Comparison of ENCODE assay signal across 1 cellular context in genomic region chr2:27370026-27370815, GRCh38.
TF ChIP-seq lines count a peak whose summit lies in the region.

EIF2B4 (minus strand) TSS chr2:27370338; CDS start chr2:27370314, 24 bp downstream.
SNX17 (plus strand) TSS chr2:27370616; CDS start chr2:27370744, 128 bp downstream.

TF ChIP-seq in HepG2, 621 proteins besides CTCF, POLR2A, EP300 and RAD21 (continued from another document and continues in another):
- TF ChIP-seq ATF4 (CRISPR knock-in tag; IDR thresholded peaks at IDR 0.05) (peak in 1 of 2 experiments; percentile 88; a peak in 2 of 4 replicates), ZBTB14 (CRISPR knock-in tag; IDR thresholded peaks at IDR 0.05) (peak; percentile 69), MEIS1 (CRISPR knock-in tag; IDR thresholded peaks at IDR 0.05; ENCODE audit: borderline replicate concordance) (peak; percentile 97; the same call in 1 of the 2 replicates), POLR2AphosphoS2 (IDR thresholded peaks at IDR 0.05; ENCODE audit: low read depth, low read length) (no peak; the same call in 1 of the 2 replicates), STAT6 (CRISPR knock-in tag; IDR thresholded peaks at IDR 0.05; ENCODE audit: borderline replicate concordance) (peak; percentile 97), ZNF879 (CRISPR knock-in tag; IDR thresholded peaks at IDR 0.05) (0 out of 2 replicates have a peak, but pooled peaks have one; percentile 53), NR2F2 (IDR thresholded peaks at IDR 0.05; ENCODE audit: borderline replicate concordance, low read depth) (peak; percentile 61; the same call in 1 of the 2 replicates), ZNF678 (CRISPR knock-in tag; IDR thresholded peaks at IDR 0.05) (peak; percentile 69), SMARCC2 (IDR thresholded peaks at IDR 0.05) (no peak), TCF7L2 (IDR thresholded peaks at IDR 0.05; ENCODE audit: low read depth, low read length) (peak; percentile 92), ZNF124 (CRISPR knock-in tag; IDR thresholded peaks at IDR 0.05) (peak; percentile 95; the same call in 1 of the 2 replicates), ARNTL (CRISPR knock-in tag; IDR thresholded peaks at IDR 0.05) (peak; percentile 43; the same call in 1 of the 2 replicates), ZNF432 (CRISPR knock-in tag; IDR thresholded peaks at IDR 0.05; ENCODE audit: borderline replicate concordance) (no peak), GLI4 (CRISPR knock-in tag; IDR thresholded peaks at IDR 0.05; ENCODE audit: borderline replicate concordance) (0 out of 2 replicates have a peak, but pooled peaks have one; percentile 18), NRL (CRISPR knock-in tag; IDR thresholded peaks at IDR 0.05; ENCODE audit: borderline replicate concordance) (peak; percentile 91), DRAP1 (CRISPR knock-in tag; IDR thresholded peaks at IDR 0.05) (peak; percentile 94), NPAS2 (CRISPR knock-in tag; IDR thresholded peaks at IDR 0.05; ENCODE audit: borderline replicate concordance) (no peak), SRY (CRISPR knock-in tag; IDR thresholded peaks at IDR 0.05) (peak; percentile 65; the same call in 1 of the 2 replicates), ELF4 (CRISPR knock-in tag; IDR thresholded peaks at IDR 0.05; ENCODE audit: borderline replicate concordance) (peak; percentile 51; the same call in 1 of the 2 replicates), ZFP41 (CRISPR knock-in tag; IDR thresholded peaks at IDR 0.05; ENCODE audit: borderline replicate concordance) (peak; percentile 51; the same call in 1 of the 2 replicates), MED8 (CRISPR knock-in tag; IDR thresholded peaks at IDR 0.05; ENCODE audit: insufficient replicate concordance) (peak; percentile 95), MAX (IDR thresholded peaks at IDR 0.05) (peak; percentile 90), NBN (conservative IDR thresholded peaks at IDR 0.05) (no peak), ZNF616 (CRISPR knock-in tag; IDR thresholded peaks at IDR 0.05; ENCODE audit: low read depth) (peak; percentile 91), SRSF9 (IDR thresholded peaks at IDR 0.05; ENCODE audit: borderline replicate concordance, insufficient read depth, low read depth, low read length, poor library complexity, severe bottlenecking) (no peak), ZNF850 (CRISPR knock-in tag; conservative IDR thresholded peaks at IDR 0.05) (no peak; the same call in 1 of the 2 replicates), ZHX2 (IDR thresholded peaks at IDR 0.05; ENCODE audit: low read depth) (peak; percentile 95), ZHX2 (CRISPR knock-in tag; IDR thresholded peaks at IDR 0.05; ENCODE audit: borderline replicate concordance) (peak; percentile 95), ZNF589 (CRISPR knock-in tag; conservative IDR thresholded peaks at IDR 0.05) (peak; percentile 96), HDAC1 (CRISPR knock-in tag; IDR thresholded peaks at IDR 0.05) (peak; percentile 96), HHEX (CRISPR knock-in tag; IDR thresholded peaks at IDR 0.05) (peak; percentile 20; the same call in 1 of the 2 replicates), HOXA5 (CRISPR knock-in tag; IDR thresholded peaks at IDR 0.05) (peak; percentile 96), GMEB1 (CRISPR knock-in tag; IDR thresholded peaks at IDR 0.05; ENCODE audit: borderline replicate concordance) (peak; percentile 100), SKIL (CRISPR knock-in tag; IDR thresholded peaks at IDR 0.05; ENCODE audit: borderline replicate concordance) (peak; percentile 35; the same call in 1 of the 2 replicates), ZNF891 (CRISPR knock-in tag; IDR thresholded peaks at IDR 0.05) (peak; percentile 76), FOXP1 (IDR thresholded peaks at IDR 0.05) (no peak), FOXP1 (CRISPR knock-in tag; IDR thresholded peaks at IDR 0.05) (peak; percentile 44; the same call in 1 of the 2 replicates), RARG (CRISPR knock-in tag; IDR thresholded peaks at IDR 0.05; ENCODE audit: low read depth) (peak; percentile 13; the same call in 1 of the 2 replicates), SNAPC5 (CRISPR knock-in tag; IDR thresholded peaks at IDR 0.05; ENCODE audit: borderline replicate concordance) (peak; percentile 32; the same call in 1 of the 2 replicates), ETV5 (CRISPR knock-in tag; IDR thresholded peaks at IDR 0.05; ENCODE audit: borderline replicate concordance) (peak; percentile 77), PCBP1 (IDR thresholded peaks at IDR 0.05; ENCODE audit: borderline replicate concordance, low read depth, low read length) (peak; percentile 82; the same call in 1 of the 2 replicates), ZNF547 (CRISPR knock-in tag; IDR thresholded peaks at IDR 0.05) (peak; percentile 98), HBP1 (CRISPR knock-in tag; IDR thresholded peaks at IDR 0.05; ENCODE audit: low read depth) (peak; percentile 87), SPEN (CRISPR knock-in tag; IDR thresholded peaks at IDR 0.05; ENCODE audit: low read depth) (peak; percentile 98), ZNF546 (CRISPR knock-in tag; conservative IDR thresholded peaks at IDR 0.05) (peak; percentile 78; the same call in 1 of the 2 replicates), CBX5 (CRISPR knock-in tag; IDR thresholded peaks at IDR 0.05; ENCODE audit: borderline replicate concordance) (peak; percentile 92; the same call in 1 of the 2 replicates), ATRX (CRISPR knock-in tag; IDR thresholded peaks at IDR 0.05; ENCODE audit: borderline replicate concordance) (no peak), ATF1 (CRISPR knock-in tag; IDR thresholded peaks at IDR 0.05) (peak; percentile 92)
